8 cellular contexts compared by ENCODE assay signal in the genomic region with DNA sequence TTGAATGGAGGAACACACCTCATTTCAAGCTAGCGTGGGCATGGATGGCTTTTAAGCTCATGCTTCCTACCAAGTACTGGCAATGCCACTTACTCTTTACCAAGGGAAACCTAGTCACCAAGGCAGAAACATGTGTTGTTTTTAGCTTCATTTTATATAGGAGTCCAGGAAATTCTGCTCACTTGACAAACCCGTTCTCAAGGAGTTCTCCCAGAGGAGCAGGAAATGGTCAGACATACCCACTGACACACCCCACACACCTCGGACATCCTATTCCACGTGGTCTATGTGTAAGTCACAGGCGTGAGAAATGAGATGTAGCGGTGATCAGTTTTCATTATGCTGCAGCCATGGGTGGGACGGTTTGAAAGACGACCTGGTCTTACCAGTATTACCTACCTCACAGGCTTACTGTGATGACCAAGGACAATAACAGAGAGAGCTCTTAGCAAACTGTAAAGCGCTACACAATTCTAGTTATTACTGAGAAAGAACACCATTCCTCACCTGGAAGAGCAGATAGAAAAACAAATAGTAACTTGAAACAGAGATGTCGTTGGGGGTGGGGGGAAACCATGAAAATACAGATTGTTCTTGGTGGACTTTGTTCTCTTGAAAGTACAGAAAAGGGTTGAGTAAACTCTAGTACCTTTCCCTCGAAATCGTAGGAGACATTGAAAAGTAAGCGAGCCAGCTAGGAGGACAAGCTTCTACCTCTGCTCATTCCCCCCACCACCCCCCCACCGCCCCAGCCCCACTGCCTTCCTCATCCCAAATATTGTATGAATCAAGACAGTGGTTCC. TPM values are rescaled to one million over a fixed set of nuclear protein-coding genes. Genes with fewer than 3 reads are reported as not detected.
DNase-seq lines count a peak whose midpoint lies in the region; ATAC-seq and TF ChIP-seq lines count a peak whose summit lies in the region.

No MANE protein-coding gene starts in this region.

- DNase-seq in NCI-H1105 treated with DMSO at 0.1 percent for 48 hours (lab: John Stamatoyannopoulos, UW) (peak; percentile 51), NCI-H1105 (lab: John Stamatoyannopoulos, UW) (no peak), T-helper 17 cell (no peak), stomach (no peak), NCI-H2107 treated with DMSO at 0.1 percent for 48 hours (lab: John Stamatoyannopoulos, UW; ENCODE audit: unreplicated experiment) (no peak)
- DNase-seq in activated CD4-positive, alpha-beta T cell treated with anti-CD3 and anti-CD28 coated beads for 36 hours = no peak

- H3K4me1 ChIP-seq in iPS-18a (ENCODE audit: control insufficient read depth, low read depth, low read length) (peaks cover 27% of the 10 kb centered on the region), stomach (peaks cover 43 to 68% (median 63%) of the 10 kb centered on the region in 4 donors)

- H3K4me3 ChIP-seq in iPS-18a (ENCODE audit: low read length) (peak overlapping the region; percentile 93), stomach (peak overlapping the region; percentile 73 to 85 (median 82))

- intact Hi-C loops in stomach (cut with DNase I; ENCODE audit: low total_unique reads) = no loop called here
- intact Hi-C loops in activated CD4-positive, alpha-beta T cell treated with anti-CD3 and anti-CD28 coated beads for 36 hours (cut with DNase I, micrococcal nuclease) = no loop called here

- H3K36me3 Mint-ChIP-seq in T-helper 17 cell (ENCODE audit: low read depth) = peaks cover 3% of the 10 kb centered on the region
- no peaks in the 10 kb centered on the region for H3K36me3 Mint-ChIP-seq in activated CD4-positive, alpha-beta T cell treated with anti-CD3 and anti-CD28 coated beads for 36 hours (ENCODE audit: low read depth)

- no peak for TF ChIP-seq CTCF in stomach (IDR thresholded peaks at IDR 0.05)

- H3K36me3 ChIP-seq in iPS-18a (ENCODE audit: control insufficient read depth, low read depth, low read length) (no peaks in the 10 kb centered on the region), stomach (no peaks in the 10 kb centered on the region)

- WGBS in stomach, 5 donors = 11 to 24% (median 16%) methylated on average over 14 of the region's 14 CpGs

- CTCF ChIA-PET in activated CD4-positive, alpha-beta T cell treated with anti-CD3 and anti-CD28 coated beads for 36 hours (lab: Charles Lee) = interaction anchor here (0.6 kb wide), 1 partner anchor 187 kb away, joined by 3 read pairs; no protein-coding TSS in a partner anchor

- peaks cover 61% of the 10 kb centered on the region for H3K27me3 Mint-ChIP-seq in T-helper 17 cell
- H3K27me3 Mint-ChIP-seq in activated CD4-positive, alpha-beta T cell treated with anti-CD3 and anti-CD28 coated beads for 36 hours = peaks cover 42% of the 10 kb centered on the region

- TF ChIP-seq POLR2A in stomach (IDR thresholded peaks at IDR 0.05) = no peak

- H3K27ac Mint-ChIP-seq in T-helper 17 cell = no peak overlapping the region
- H3K27ac Mint-ChIP-seq in activated CD4-positive, alpha-beta T cell treated with anti-CD3 and anti-CD28 coated beads for 36 hours = no peak overlapping the region

- POLR2A ChIA-PET in activated CD4-positive, alpha-beta T cell treated with anti-CD3 and anti-CD28 coated beads for 36 hours (lab: Charles Lee) = no interaction called here

- H3K9me3 ChIP-seq in T-helper 17 cell (ENCODE audit: control insufficient read depth, low read length, poor library complexity, severe bottlenecking) = no peaks in the 10 kb centered on the region
- H3K9me3 ChIP-seq in iPS-18a (ENCODE audit: control insufficient read depth, low read depth, low read length) = no peaks in the 10 kb centered on the region
- H3K9me3 ChIP-seq in stomach = no peaks in the 10 kb centered on the region

- peak overlapping the region; percentile 63 for H3K4me3 Mint-ChIP-seq in T-helper 17 cell
- H3K4me3 Mint-ChIP-seq in activated CD4-positive, alpha-beta T cell treated with anti-CD3 and anti-CD28 coated beads for 36 hours = no peak overlapping the region

- TF ChIP-seq EP300 in stomach (IDR thresholded peaks at IDR 0.05) = no peak

- no peak overlapping the region for H3K27ac ChIP-seq in iPS-18a (ENCODE audit: low read length)
- peak overlapping the region; percentile 96 to 98 (median 96) for H3K27ac ChIP-seq in stomach

- H3K4me1 Mint-ChIP-seq in T-helper 17 cell = peaks cover 4% of the 10 kb centered on the region
- peaks cover 12% of the 10 kb centered on the region for H3K4me1 Mint-ChIP-seq in activated CD4-positive, alpha-beta T cell treated with anti-CD3 and anti-CD28 coated beads for 36 hours

- no peak overlapping the region for H3K9ac ChIP-seq in iPS-18a (ENCODE audit: low read length)

- ATAC-seq in T-helper 17 cell (no peak), HG03139 (IDR thresholded peaks at IDR 0.05; ENCODE audit: unreplicated experiment) (no peak)
- no peak for ATAC-seq in activated CD4-positive, alpha-beta T cell treated with anti-CD3 and anti-CD28 coated beads for 36 hours

- no peaks in the 10 kb centered on the region for H3K9me3 Mint-ChIP-seq in activated CD4-positive, alpha-beta T cell treated with anti-CD3 and anti-CD28 coated beads for 36 hours (ENCODE audit: low read depth)

- H3K27me3 ChIP-seq in iPS-18a (ENCODE audit: control insufficient read depth, insufficient read depth, low read length) (peaks cover 26% of the 10 kb centered on the region), stomach (peaks cover 0 to 17% (median 0%) of the 10 kb centered on the region in 3 donors)

RNA-seq across cellular contexts. Expression of gene CNKSR3, which starts 1.7 kb away (rescaled TPM):
- not detected for total RNA-seq in T-helper 17 cell
- 10 to 100 TPM in 1 of 5 donors, 1 to 10 TPM in 4; 1.2 to 40.0 (median 7.4) TPM for total RNA-seq in stomach
- 1 to 10 TPM; 5.7 to 6.6 (median 5.9) TPM for polyA plus RNA-seq in stomach
- total RNA-seq in activated CD4-positive, alpha-beta T cell treated with anti-CD3 and anti-CD28 coated beads for 36 hours = under 1 TPM; 0.34 to 0.58 TPM
